17 cellular contexts compared by ENCODE assay signal in genomic region chr22:19285831-19286230, GRCh38. TPM values are rescaled to one million over a fixed set of nuclear protein-coding genes. Genes with fewer than 3 reads are reported as not detected.
A peak's percentile ranks its signal among the peaks of the same experiment; 100 is the strongest.
DNase-seq lines count a peak whose midpoint lies in the region; TF ChIP-seq lines count a peak whose summit lies in the region.
"Had no signal": no experiment of that assay in that cellular context is flagged by ENCODE, and none has a peak within 500 bp of the region (broad histone marks: within the 10 kb centered on the region; RNA-seq: fewer than 3 reads in every experiment).

No MANE protein-coding gene starts in this region.

- H3K27ac Mint-ChIP-seq in H9 = peak overlapping the region; percentile 3 to 96 (median 57)
- H3K27ac Mint-ChIP-seq: activated CD8-positive, alpha-beta T cell treated with anti-CD3 and anti-CD28 coated beads for 36 hours; activated naive CD4-positive, alpha-beta T cell treated with anti-CD3 and anti-CD28 coated beads for 36 hours; progenitor cell of endocrine pancreas; T-helper 2 cell treated with Interferon-gamma antibody and Interleukin-4, amounts not matched to agents 5 μg/mL and 100 μg/mL, for 36 hours had no signal

- no peak overlapping the region for H3K18ac ChIP-seq in H9 (ENCODE audit: insufficient read length, low read depth, low read length)

- H2BK20ac ChIP-seq in H9 (ENCODE audit: low read depth, low read length, poor library complexity, severe bottlenecking) = no peak overlapping the region

- POLR2A ChIA-PET in SK-N-SH (lab: Yijun Ruan, JAX) = interaction anchor here (0.7 kb wide), 1 partner anchor 193 kb away, joined by 3 read pairs; the partner anchor contains the start of gene UFD1

- WGBS in H9 (ENCODE audit: extremely low coverage, insufficient read length, low lambda C conversion rate) = no CpG with 5 or more reads among the region's 1 CpG
- WGBS in SK-N-SH (ENCODE audit: low lambda C conversion rate) = 60% methylated on average over 1 of the region's 1 CpG
- WGBS in sigmoid colon, 2 donors = 40 to 78% methylated on average over 1 of the region's 1 CpG

- H3K4me1 ChIP-seq in H9 (ENCODE audit: insufficient read depth, low read length) = peaks cover 8% of the 10 kb centered on the region; the same call in 1 of the 2 replicates
- peaks cover 6 to 32% of the 10 kb centered on the region in 2 experiments for H3K4me1 ChIP-seq in SK-N-SH (ENCODE audit: control insufficient read depth in 1 of 2, insufficient read depth in 2 of 2, low read depth in 1 of 2, low read length in 1 of 2)
- peaks cover 47 to 60% (median 51%) of the 10 kb centered on the region in 3 donors for H3K4me1 ChIP-seq in skeletal muscle tissue (ENCODE audit: control insufficient read depth in 3 of 3, insufficient read depth in 3 of 3, low read length in 3 of 3)
- peaks cover 0 to 10% (median 3%) of the 10 kb centered on the region in 4 donors for H3K4me1 ChIP-seq in sigmoid colon

- H3K27ac ChIP-seq in H9 (ENCODE audit: insufficient read length, low read depth, low read length) = peak overlapping the region; percentile 43
- H3K27ac ChIP-seq in SK-N-SH (ENCODE audit: low read depth in 2 of 2, low read length in 1 of 2) = peak overlapping the region; percentile 7 to 71; a peak in 3 of 4 replicates
- peak overlapping the region; percentile 97 for H3K27ac ChIP-seq in skeletal muscle tissue (ENCODE audit: low read depth, low read length)
- peak overlapping the region in 2 of 4 donors; percentile 0 to 10 for H3K27ac ChIP-seq in sigmoid colon
- H3K27ac ChIP-seq: hepatocyte, PC-9 had no signal

- no peak overlapping the region for H2BK5ac ChIP-seq in H9 (ENCODE audit: insufficient read length, low read length)

- H3K27me3 ChIP-seq in H9 (ENCODE audit: insufficient read depth, low read length) (peaks cover 3% of the 10 kb centered on the region; the same call in 1 of the 2 replicates), SK-N-SH (ENCODE audit: insufficient read depth) (no peaks in the 10 kb centered on the region), skeletal muscle tissue (ENCODE audit: control insufficient read depth in 3 of 3, insufficient read depth in 3 of 3, low read length in 3 of 3) (no peaks in the 10 kb centered on the region), sigmoid colon (no peaks in the 10 kb centered on the region)
- H3K27me3 ChIP-seq: hepatocyte had no signal

- TF ChIP-seq RAD21 in SK-N-SH (IDR thresholded peaks at IDR 0.05; ENCODE audit: low read length) = no peak

- peaks cover 19% of the 10 kb centered on the region for H3F3A ChIP-seq in SK-N-SH (replicated peaks; ENCODE audit: insufficient read depth)

- peaks cover under 1% of the 10 kb centered on the region for H3K23me2 ChIP-seq in H9 (ENCODE audit: insufficient read length, low read depth, low read length, poor library complexity, severe bottlenecking)

- H3K4me3 Mint-ChIP-seq in H9 = peak overlapping the region in 1 of 2 experiments; percentile 3; a peak in 2 of 5 replicates
- H3K4me3 Mint-ChIP-seq: activated CD8-positive, alpha-beta T cell treated with anti-CD3 and anti-CD28 coated beads for 36 hours; activated naive CD4-positive, alpha-beta T cell treated with anti-CD3 and anti-CD28 coated beads for 36 hours; nephron; T-helper 2 cell treated with Interferon-gamma antibody and Interleukin-4, amounts not matched to agents 5 μg/mL and 100 μg/mL, for 36 hours had no signal

- no peaks in the 10 kb centered on the region for H3K79me1 ChIP-seq in H9 (ENCODE audit: insufficient read depth, low read depth, low read length, poor library complexity, severe bottlenecking)

- peaks cover 1 to 15% (median 12%) of the 10 kb centered on the region in 3 experiments; a peak in 4 of 7 replicates for H3K36me3 Mint-ChIP-seq in H9 (ENCODE audit: insufficient read depth in 1 of 3, low read depth in 3 of 3)

- H2AK5ac ChIP-seq in H9 (ENCODE audit: insufficient read length, low read length) = no peak overlapping the region

- no peak overlapping the region for H4K8ac ChIP-seq in H9 (replicated peaks; ENCODE audit: insufficient read length, low read depth, low read length)

- no peak overlapping the region for H4K5ac ChIP-seq in H9 (ENCODE audit: insufficient read length, low read depth, low read length)

- no peak overlapping the region for H3K4ac ChIP-seq in H9 (ENCODE audit: low read depth, low read length)

- no peak overlapping the region for H3K4me3 ChIP-seq in SK-N-SH (ENCODE audit: low read depth in 2 of 2, low read length in 1 of 2)
- no peak overlapping the region for H3K4me3 ChIP-seq in fibroblast of the aortic adventitia (ENCODE audit: low read depth, low read length)
- peak overlapping the region in 2 of 3 donors; percentile 44 to 46 for H3K4me3 ChIP-seq in skeletal muscle tissue (ENCODE audit: low read length in 3 of 3)
- no peak overlapping the region for H3K4me3 ChIP-seq in sigmoid colon
- H3K4me3 ChIP-seq: hepatocyte, PC-9 had no signal

- no peaks in the 10 kb centered on the region for H3K9me2 ChIP-seq in SK-N-SH

- intact Hi-C loops in sigmoid colon (cut with DNase I) = no loop called here

- no peak for DNase-seq in H9
- no peak for DNase-seq in SK-N-SH
- peak; percentile 11 for DNase-seq in fibroblast of the aortic adventitia (ENCODE audit: low read depth)
- DNase-seq in NCI-H446 (lab: John Stamatoyannopoulos, UW) = no peak
- DNase-seq in G401 (ENCODE audit: low spot score) = no peak
- no peak for DNase-seq in sigmoid colon
- DNase-seq: activated CD8-positive, alpha-beta T cell treated with anti-CD3 and anti-CD28 coated beads for 36 hours; activated naive CD4-positive, alpha-beta T cell treated with anti-CD3 and anti-CD28 coated beads for 36 hours; activated T-cell treated with anti-CD3 and anti-CD28 coated beads, Interleukin-2, amount 50 U/mL, for 1 hour; NCI-H1417; NCI-H82; PC-9 had no signal

- TF ChIP-seq POLR2A in sigmoid colon (IDR thresholded peaks at IDR 0.05) = no peak

- no peak overlapping the region for H3T11ph ChIP-seq in H9 (ENCODE audit: low read length)

- in situ Hi-C loops in G401 (cut with HindIII; ENCODE audit: low sequenced_read_pairs) = no loop called here

- CTCF ChIA-PET in SK-N-SH (lab: Yijun Ruan, JAX) = interaction anchor here (1.1 to 1.3 kb wide), 2 partner anchors 13 to 106 kb away, joined by 3 read pairs; no protein-coding TSS in a partner anchor

- H4K91ac ChIP-seq in H9 (ENCODE audit: insufficient read length, low read depth, low read length) = no peak overlapping the region

- no peak overlapping the region for H3K56ac ChIP-seq in H9 (ENCODE audit: insufficient read length, low read depth, low read length)

- H3K9me3 ChIP-seq in H9 (ENCODE audit: control insufficient read depth, low read depth, low read length) (no peaks in the 10 kb centered on the region), SK-N-SH (no peaks in the 10 kb centered on the region), skeletal muscle tissue (ENCODE audit: control insufficient read depth in 3 of 3, low read length in 3 of 3) (no peaks in the 10 kb centered on the region), sigmoid colon (no peaks in the 10 kb centered on the region)

- H3K14ac ChIP-seq in H9 (ENCODE audit: insufficient read depth, low read length) = no peak overlapping the region

- H4K20me1 ChIP-seq in H9 (ENCODE audit: control insufficient read depth, insufficient read depth, insufficient read length) (no peaks in the 10 kb centered on the region), SK-N-SH (ENCODE audit: insufficient read depth) (no peaks in the 10 kb centered on the region)

- peaks cover 17% of the 10 kb centered on the region for H3K27me3 Mint-ChIP-seq in H9 (ENCODE audit: low read depth)

- H2BK15ac ChIP-seq in H9 (ENCODE audit: low read depth, low read length) = no peak overlapping the region

- H2AFZ ChIP-seq in H9 (ENCODE audit: low read length) (no peak overlapping the region), SK-N-SH (ENCODE audit: low read depth) (no peak overlapping the region)
- H2AFZ ChIP-seq: hepatocyte, PC-9 had no signal

- H3K36me3 ChIP-seq in SK-N-SH (replicated peaks in 1 of 2; ENCODE audit: control insufficient read depth in 1 of 2, insufficient read depth in 2 of 2, low read length in 1 of 2) = no peaks in the 10 kb centered on the region
- peaks cover 4% of the 10 kb centered on the region in 3 donors for H3K36me3 ChIP-seq in skeletal muscle tissue (ENCODE audit: control insufficient read depth in 3 of 3, insufficient read depth in 3 of 3, low read length in 3 of 3)
- no peaks in the 10 kb centered on the region for H3K36me3 ChIP-seq in sigmoid colon

- H3K4me1 Mint-ChIP-seq in H9 = peaks cover 58% of the 10 kb centered on the region in 2 experiments

- H3K79me2 ChIP-seq in H9 (ENCODE audit: insufficient read depth, low read length) (no peaks in the 10 kb centered on the region), SK-N-SH (ENCODE audit: insufficient read depth) (peaks cover 53% of the 10 kb centered on the region; the same call in 1 of the 2 replicates)
- H3K79me2 ChIP-seq: hepatocyte had no signal

- no peak for TF ChIP-seq EP300 in SK-N-SH (IDR thresholded peaks at IDR 0.05; ENCODE audit: borderline replicate concordance in 1 of 2, low read depth in 1 of 2, low read length in 1 of 2)
- TF ChIP-seq EP300 in sigmoid colon (IDR thresholded peaks at IDR 0.05) = no peak

- no peak overlapping the region for H3K9ac ChIP-seq in H9 (ENCODE audit: extremely low read depth, insufficient read length, low read length)
- H3K9ac ChIP-seq in SK-N-SH = peak overlapping the region; percentile 11; the same call in 1 of the 2 replicates
- H3K9ac ChIP-seq in skeletal muscle tissue (ENCODE audit: low read depth in 1 of 3, low read length in 3 of 3) = peak overlapping the region; percentile 68 to 75 (median 72)

- no peak overlapping the region for H3K23ac ChIP-seq in H9 (ENCODE audit: insufficient read length, low read depth, low read length)

- H3K4me2 ChIP-seq in H9 (ENCODE audit: insufficient read depth, insufficient read length, low read length) = no peak overlapping the region
- peak overlapping the region; percentile 61 for H3K4me2 ChIP-seq in SK-N-SH
- H3K4me2 ChIP-seq: hepatocyte, PC-9 had no signal

- no peak overlapping the region for H2BK12ac ChIP-seq in H9 (ENCODE audit: insufficient read length, low read depth, low read length)

- no peaks in the 10 kb centered on the region for H3K9me3 Mint-ChIP-seq in H9
- H3K9me3 Mint-ChIP-seq: activated CD8-positive, alpha-beta T cell treated with anti-CD3 and anti-CD28 coated beads for 36 hours; activated naive CD4-positive, alpha-beta T cell treated with anti-CD3 and anti-CD28 coated beads for 36 hours; nephron; T-helper 2 cell treated with Interferon-gamma antibody and Interleukin-4, amounts not matched to agents 5 μg/mL and 100 μg/mL, for 36 hours had no signal

- TF ChIP-seq CTCF in H9 (conservative IDR thresholded peaks at IDR 0.05) = no peak
- no peak for TF ChIP-seq CTCF in SK-N-SH (IDR thresholded peaks at IDR 0.05)
- no peak for TF ChIP-seq CTCF in fibroblast of the aortic adventitia (IDR thresholded peaks at IDR 0.05; ENCODE audit: insufficient read depth, low read length)
- no peak for TF ChIP-seq CTCF in sigmoid colon (IDR thresholded peaks at IDR 0.05)

- H2BK120ac ChIP-seq in H9 (ENCODE audit: low read depth, low read length, poor library complexity, severe bottlenecking) = no peak overlapping the region

RNA-seq across cellular contexts. Expression of gene CLTCL1, which starts 5.7 kb away (rescaled TPM):
- total RNA-seq in H9 (2021) (11.1 and 11.7 TPM in 2 replicates), fibroblast of the aortic adventitia (ENCODE audit: low replicate concordance) (4.6 and 7.1 TPM in 2 replicates), skeletal muscle tissue (33.4 TPM), sigmoid colon (1 to 10 TPM; 2.4 to 5.0 (median 4.0) TPM)
- polyA plus RNA-seq in SK-N-SH (2012; rRNA removed) (6.7 and 8.6 TPM in 2 replicates), sigmoid colon (1 to 10 TPM in 2 of 3 donors, under 1 TPM in 1; 0.92 to 2.3 (median 1.8) TPM)
- 4.0 and 4.4 TPM in 2 replicates for polyA plus RNA-seq in SK-N-SH (2012; cell fraction: cytosol; rRNA removed)
- 29.0 and 30.8 TPM in 2 replicates for polyA plus RNA-seq in SK-N-SH (2012; cell fraction: nucleus; rRNA removed)
- 4.9 and 9.4 TPM in 2 replicates for total RNA-seq in G401 (2014; rRNA removed; shearing (Covaris generic))

Comparison
In these comparisons a context has a peak if more than half of its experiments do, and no peak if none do; other contexts are left out.
1. H3K4me3 ChIP-seq: peak in skeletal muscle tissue (2 of 3); none in SK-N-SH (0 of 2), fibroblast of the aortic adventitia (single experiment) and sigmoid colon (0 of 4).